ENCODE assay signal across 8 cellular contexts in the genomic region with DNA sequence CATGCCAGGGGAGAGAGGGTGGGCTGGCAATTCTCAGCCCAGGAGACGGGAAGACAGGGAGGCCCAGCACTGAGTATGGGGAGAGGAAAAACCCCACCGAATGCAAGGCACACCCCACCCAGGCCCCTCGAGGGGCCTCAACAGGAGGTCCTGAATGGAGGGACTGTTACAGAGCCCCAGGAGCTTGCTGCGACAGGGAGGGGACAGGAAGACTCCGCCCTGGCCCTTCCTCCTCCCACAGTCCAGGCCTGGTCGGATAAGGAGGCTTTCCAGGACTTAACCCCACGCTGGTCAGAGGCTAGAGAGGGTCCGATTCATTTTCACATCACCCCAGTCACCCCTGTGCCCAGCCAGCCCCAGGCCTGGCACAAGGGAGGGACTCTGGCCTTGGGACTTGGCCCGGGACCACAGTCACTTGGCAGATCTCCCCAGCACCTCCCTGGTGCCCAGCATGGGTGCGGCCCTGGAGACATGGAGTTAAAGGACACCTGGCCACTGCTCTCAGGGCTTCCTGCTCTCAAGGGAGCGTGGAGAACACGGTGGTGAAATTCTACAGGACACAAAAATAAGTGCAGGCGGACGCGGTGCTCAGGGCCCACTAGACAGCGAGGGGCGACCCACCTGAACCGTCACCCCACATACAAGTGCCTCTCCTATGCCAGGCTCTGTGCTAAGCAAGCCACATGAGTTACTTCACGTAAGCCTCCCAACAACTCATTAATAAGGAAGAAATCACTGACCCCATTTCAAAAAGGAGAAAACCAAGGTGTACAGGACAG. TPM values are rescaled to one million over a fixed set of nuclear protein-coding genes. Genes with fewer than 3 reads are reported as not detected.
DNase-seq lines count a peak whose midpoint lies in the region; ATAC-seq and TF ChIP-seq lines count a peak whose summit lies in the region.

No MANE protein-coding gene starts in this region.

- no peak for DNase-seq in BJ (ENCODE audit: low read depth)
- peak; percentile 47 for DNase-seq in mammary epithelial cell
- peak; percentile 79 to 86 for DNase-seq in left lung
- no peak for DNase-seq in NCI-H146 (lab: John Stamatoyannopoulos, UW)

- CTCF ChIA-PET in BJ (lab: Yijun Ruan, JAX) (interaction anchor here (1.1 to 3.0 kb wide), 4 partner anchors 12 to 41 kb away, joined by 3 to 10 read pairs (median 4); no protein-coding TSS in a partner anchor), mammary epithelial cell (lab: Charles Lee; ENCODE audit: low non-redundant PET) (interaction anchor here (0.6 kb wide), 1 partner anchor 168 kb away, joined by 3 read pairs; a partner anchor contains a TSS)

- TF ChIP-seq EP300 in Ishikawa (IDR thresholded peaks at IDR 0.05; ENCODE audit: borderline replicate concordance) = no peak; the same call in 1 of the 2 replicates

- no peak overlapping the region for H2AFZ ChIP-seq in mammary epithelial cell (ENCODE audit: low read depth, low read length)

- ATAC-seq in left lung (peak; percentile 57), GM19455 (IDR thresholded peaks at IDR 0.05; ENCODE audit: unreplicated experiment) (no peak), HG03196 (IDR thresholded peaks at IDR 0.05; ENCODE audit: unreplicated experiment) (no peak)

- TF ChIP-seq CTCF in BJ (IDR thresholded peaks at IDR 0.05; ENCODE audit: insufficient read depth, low read depth, low read length) (no peak), mammary epithelial cell (conservative IDR thresholded peaks at IDR 0.05 in 1 of 2, IDR thresholded peaks at IDR 0.05 in 1 of 2; ENCODE audit: extremely low read depth in 1 of 2, insufficient read depth in 1 of 2, low read depth in 1 of 2, low read length in 2 of 2) (no peak), left lung (IDR thresholded peaks at IDR 0.05) (no peak)

- H3K9me3 ChIP-seq in mammary epithelial cell (replicated peaks; ENCODE audit: insufficient read depth, low read length) (no peaks in the 10 kb centered on the region), left lung (no peaks in the 10 kb centered on the region), thymus (ENCODE audit: control insufficient read depth) (no peaks in the 10 kb centered on the region)

- H3K79me2 ChIP-seq in mammary epithelial cell (ENCODE audit: insufficient read depth, low read length) = peaks cover 66% of the 10 kb centered on the region

- peak overlapping the region; percentile 85 for H3K4me2 ChIP-seq in mammary epithelial cell (ENCODE audit: insufficient read depth, low read depth, low read length)

- in situ Hi-C loops in mammary epithelial cell (cut with MboI; ENCODE audit: low sequenced_read_pairs in 2 of 2) = no loop called here

- peak overlapping the region; percentile 97 for H3K4me3 ChIP-seq in BJ (ENCODE audit: low read depth, low read length)
- peak overlapping the region; percentile 69 to 90 (median 73) for H3K4me3 ChIP-seq in mammary epithelial cell (replicated peaks in 1 of 3; ENCODE audit: insufficient read depth in 1 of 3, low read depth in 2 of 3, low read length in 3 of 3)
- H3K4me3 ChIP-seq in left lung = peak overlapping the region; percentile 81 to 92
- H3K4me3 ChIP-seq in thymus (ENCODE audit: low read length) = peak overlapping the region; percentile 68

- BruUV-seq in mammary epithelial cell (replicated peaks; lab: Mats Ljungman, UMichigan) = TSS peak; percentile 54

- H3K27ac ChIP-seq in mammary epithelial cell (ENCODE audit: insufficient read depth, low read depth, low read length) (peak overlapping the region; percentile 68), left lung (peak overlapping the region; percentile 86), thymus (ENCODE audit: low read depth) (peak overlapping the region; percentile 37)

- dilution Hi-C loops in mammary epithelial cell (cut with HindIII; ENCODE audit: low sequenced_read_pairs) = no loop called here

- 3% methylated on average over 8 of the region's 19 CpGs for WGBS in mammary epithelial cell (ENCODE audit: low coverage, missing lambda C conversion rate)
- WGBS in thymus = 80% methylated on average over 19 of the region's 19 CpGs

- H3K9ac ChIP-seq in mammary epithelial cell (ENCODE audit: insufficient read depth, low read length) = peak overlapping the region; percentile 85

- H3K4me1 ChIP-seq in mammary epithelial cell (ENCODE audit: insufficient read depth, low read length) = peaks cover 55% of the 10 kb centered on the region
- H3K4me1 ChIP-seq in left lung = peaks cover 32 to 76% of the 10 kb centered on the region in 2 donors
- H3K4me1 ChIP-seq in thymus (ENCODE audit: control insufficient read depth, insufficient read depth, low read length) = peaks cover 13% of the 10 kb centered on the region

- intact Hi-C loops in mammary epithelial cell (cut with micrococcal nuclease) = loop anchor here (1.0 kb wide), 1 partner anchor 19 kb away; no protein-coding TSS in a partner anchor
- intact Hi-C loops in left lung (cut with DNase I) = no loop called here

- POLR2A ChIA-PET in BJ (lab: Charles Lee) = interaction anchor here (1.0 kb wide), 1 partner anchor 9 kb away, joined by 3 read pairs; no protein-coding TSS in a partner anchor

- TF ChIP-seq RAD21 in Ishikawa (IDR thresholded peaks at IDR 0.05; ENCODE audit: low read depth) = peak; percentile 1; the same call in 1 of the 2 replicates

- H3K27me3 ChIP-seq in BJ (ENCODE audit: control insufficient read depth, insufficient read depth, low read length) (no peaks in the 10 kb centered on the region), mammary epithelial cell (ENCODE audit: insufficient read depth, low read length) (no peaks in the 10 kb centered on the region), left lung (peaks cover 0 to 22% of the 10 kb centered on the region in 2 donors), thymus (ENCODE audit: control insufficient read depth, insufficient read depth) (peaks cover 6% of the 10 kb centered on the region)

- no peaks in the 10 kb centered on the region for H4K20me1 ChIP-seq in mammary epithelial cell (ENCODE audit: insufficient read depth, low read length)

- H3K36me3 ChIP-seq in BJ (ENCODE audit: control insufficient read depth, insufficient read depth, low read length) (peaks cover 6% of the 10 kb centered on the region), mammary epithelial cell (ENCODE audit: insufficient read depth, low read length) (peaks cover 9% of the 10 kb centered on the region), left lung (peaks cover 0 to 24% of the 10 kb centered on the region in 2 donors), thymus (ENCODE audit: control insufficient read depth, insufficient read depth) (no peaks in the 10 kb centered on the region)

TF ChIP-seq in Ishikawa, 13 proteins besides CTCF, POLR2A, EP300 and RAD21:
- TF ChIP-seq, protein P1, sequence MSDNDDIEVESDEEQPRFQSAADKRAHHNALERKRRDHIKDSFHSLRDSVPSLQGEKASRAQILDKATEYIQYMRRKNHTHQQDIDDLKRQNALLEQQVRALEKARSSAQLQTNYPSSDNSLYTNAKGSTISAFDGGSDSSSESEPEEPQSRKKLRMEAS (IDR thresholded peaks at IDR 0.05) = peak; percentile 77
- TF ChIP-seq TEAD4 (IDR thresholded peaks at IDR 0.05) (no peak), CEBPB (IDR thresholded peaks at IDR 0.05) (no peak), TCF12 (IDR thresholded peaks at IDR 0.05; ENCODE audit: low read depth) (peak; percentile 89), YY1 (IDR thresholded peaks at IDR 0.05; ENCODE audit: low read depth) (0 out of 2 replicates have a peak, but pooled peaks have one; percentile 28), CREB1 (IDR thresholded peaks at IDR 0.05; ENCODE audit: low read depth) (no peak), EGR1 (IDR thresholded peaks at IDR 0.05) (no peak), TAF1 (IDR thresholded peaks at IDR 0.05; ENCODE audit: low read depth) (peak; percentile 42; the same call in 1 of the 2 replicates), FOXM1 (IDR thresholded peaks at IDR 0.05; ENCODE audit: borderline replicate concordance, low read depth) (0 out of 2 replicates have a peak, but pooled peaks have one; percentile 54), ZBTB7A (IDR thresholded peaks at IDR 0.05; ENCODE audit: low read depth) (peak; percentile 79; the same call in 1 of the 2 replicates), NFIC (IDR thresholded peaks at IDR 0.05) (peak; percentile 86)
- TF ChIP-seq, protein P2, sequence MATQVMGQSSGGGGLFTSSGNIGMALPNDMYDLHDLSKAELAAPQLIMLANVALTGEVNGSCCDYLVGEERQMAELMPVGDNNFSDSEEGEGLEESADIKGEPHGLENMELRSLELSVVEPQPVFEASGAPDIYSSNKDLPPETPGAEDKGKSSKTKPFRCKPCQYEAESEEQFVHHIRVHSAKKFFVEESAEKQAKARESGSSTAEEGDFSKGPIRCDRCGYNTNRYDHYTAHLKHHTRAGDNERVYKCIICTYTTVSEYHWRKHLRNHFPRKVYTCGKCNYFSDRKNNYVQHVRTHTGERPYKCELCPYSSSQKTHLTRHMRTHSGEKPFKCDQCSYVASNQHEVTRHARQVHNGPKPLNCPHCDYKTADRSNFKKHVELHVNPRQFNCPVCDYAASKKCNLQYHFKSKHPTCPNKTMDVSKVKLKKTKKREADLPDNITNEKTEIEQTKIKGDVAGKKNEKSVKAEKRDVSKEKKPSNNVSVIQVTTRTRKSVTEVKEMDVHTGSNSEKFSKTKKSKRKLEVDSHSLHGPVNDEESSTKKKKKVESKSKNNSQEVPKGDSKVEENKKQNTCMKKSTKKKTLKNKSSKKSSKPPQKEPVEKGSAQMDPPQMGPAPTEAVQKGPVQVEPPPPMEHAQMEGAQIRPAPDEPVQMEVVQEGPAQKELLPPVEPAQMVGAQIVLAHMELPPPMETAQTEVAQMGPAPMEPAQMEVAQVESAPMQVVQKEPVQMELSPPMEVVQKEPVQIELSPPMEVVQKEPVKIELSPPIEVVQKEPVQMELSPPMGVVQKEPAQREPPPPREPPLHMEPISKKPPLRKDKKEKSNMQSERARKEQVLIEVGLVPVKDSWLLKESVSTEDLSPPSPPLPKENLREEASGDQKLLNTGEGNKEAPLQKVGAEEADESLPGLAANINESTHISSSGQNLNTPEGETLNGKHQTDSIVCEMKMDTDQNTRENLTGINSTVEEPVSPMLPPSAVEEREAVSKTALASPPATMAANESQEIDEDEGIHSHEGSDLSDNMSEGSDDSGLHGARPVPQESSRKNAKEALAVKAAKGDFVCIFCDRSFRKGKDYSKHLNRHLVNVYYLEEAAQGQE (IDR thresholded peaks at IDR 0.05; ENCODE audit: low read depth) = no peak
- TF ChIP-seq, protein P3, sequence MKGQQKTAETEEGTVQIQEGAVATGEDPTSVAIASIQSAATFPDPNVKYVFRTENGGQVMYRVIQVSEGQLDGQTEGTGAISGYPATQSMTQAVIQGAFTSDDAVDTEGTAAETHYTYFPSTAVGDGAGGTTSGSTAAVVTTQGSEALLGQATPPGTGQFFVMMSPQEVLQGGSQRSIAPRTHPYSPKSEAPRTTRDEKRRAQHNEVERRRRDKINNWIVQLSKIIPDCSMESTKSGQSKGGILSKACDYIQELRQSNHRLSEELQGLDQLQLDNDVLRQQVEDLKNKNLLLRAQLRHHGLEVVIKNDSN (IDR thresholded peaks at IDR 0.05) = no peak

RNA-seq across cellular contexts. Expression of a gene that starts 44.8 kb away (rescaled TPM):
- polyA plus RNA-seq in BJ (2011; rRNA removed) = 16.2 and 18.1 TPM in 2 replicates
- polyA minus RNA-seq in BJ (2011; rRNA and poly(A)+ RNA removed) = 20.0 and 20.8 TPM in 2 replicates
- total RNA-seq in mammary epithelial cell = 10 to 100 TPM; 32.5 to 72.5 TPM
- 31.6 TPM for polyA plus RNA-seq in mammary epithelial cell
- 107 TPM for polyA minus RNA-seq in mammary epithelial cell
- 10 to 100 TPM; 63.0 to 76.7 TPM for total RNA-seq in left lung
- 10.2 TPM for polyA plus RNA-seq in thymus

Comparison
In these comparisons a context has a peak if more than half of its experiments do, and no peak if none do; other contexts are left out.
1. DNase-seq: peak in mammary epithelial cell (single experiment) and left lung (2 of 2); none in BJ (single experiment) and NCI-H146 (single experiment).
2. Peak in every context shown above with its lines, with median percentiles within 50 percentile points of each other: H3K4me3 ChIP-seq and H3K27ac ChIP-seq.